Comparison of ENCODE assay signal across 29 cellular contexts in the genomic region with DNA sequence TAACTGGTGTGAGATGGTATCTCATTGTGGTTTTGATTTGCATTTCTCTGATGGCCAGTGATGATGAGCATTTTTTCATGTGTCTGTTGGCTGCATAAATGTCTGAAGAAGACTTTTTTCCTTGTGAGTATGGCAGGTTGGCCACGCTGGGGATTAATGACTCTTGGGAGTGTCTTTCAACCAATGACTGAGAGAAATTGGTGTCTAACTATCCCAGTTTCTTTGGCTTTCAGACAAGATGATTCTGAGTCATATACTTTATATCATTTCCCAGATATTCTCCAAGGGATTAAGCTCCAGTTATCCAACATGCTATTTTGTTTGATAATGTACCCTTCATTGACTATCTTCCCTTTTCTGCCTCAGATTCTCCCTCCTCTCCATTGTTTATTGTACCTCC. TPM values are rescaled to one million over a fixed set of nuclear protein-coding genes. Genes with fewer than 3 reads are reported as not detected.
"Had no signal": no experiment of that assay in that cellular context is flagged by ENCODE, and none has a peak within 500 bp of the region (broad histone marks: within the 10 kb centered on the region; RNA-seq: fewer than 3 reads in every experiment).

No MANE protein-coding gene starts in this region.

- H3K4me3 ChIP-seq: breast epithelium, K562, SK-N-MC had no signal

- H3K36me3 ChIP-seq: breast epithelium had no signal

- ATAC-seq: activated T-cell treated with anti-CD3 and anti-CD28 coated beads, Interleukin-2, amount 50 U/mL, for 4 hours; K562; T-cell had no signal

- H3K9me3 ChIP-seq: breast epithelium had no signal

- H3K27ac ChIP-seq: breast epithelium, SK-N-MC had no signal

- H3K4me1 ChIP-seq: breast epithelium had no signal

- H3K27me3 ChIP-seq: breast epithelium had no signal

- DNase-seq: activated B cell treated with CpG ODN at 0.5 μM for 24 hours; activated CD4-positive, alpha-beta memory T cell treated with anti-CD3 and anti-CD28 coated beads for 36 hours; activated CD4-positive, alpha-beta T cell treated with anti-CD3 and anti-CD28 coated beads, Interleukin-2, amount 10 ng/mL, durations not matched to agents 7 days and 5 days; activated CD8-positive, alpha-beta memory T cell treated with anti-CD3 and anti-CD28 coated beads for 24 hours; activated effector memory CD4-positive, alpha-beta T cell treated with anti-CD3 and anti-CD28 coated beads, Interleukin-2, amount 50 U/mL, for 16 hours; activated naive CD4-positive, alpha-beta T cell treated with anti-CD3 and anti-CD28 coated beads for 36 hours; activated naive CD8-positive, alpha-beta T cell treated with anti-CD3 and anti-CD28 coated beads for 36 hours; activated T-cell treated with anti-CD3 and anti-CD28 coated beads, Interleukin-2, amount 50 U/mL, for 4 hours; anterior cingulate cortex; central memory CD4-positive, alpha-beta T cell; Karpas-422; NCI-H1048; NCI-H1417; NCI-H1930; NCI-H2171 treated with DMSO at 0.1 percent for 48 hours; NCI-H345; NCI-H510A; NCI-H526 treated with DMSO at 0.1 percent for 48 hours; NCI-H82; SIG-M5; T-cell; T-helper 2 cell; T1000 had no signal

RNA-seq across cellular contexts. Expression of gene CSNK1A1L, which starts 35.5 kb away (rescaled TPM):
- total RNA-seq: activated B cell treated with CpG ODN at 0.5 μM for 24 hours; activated CD4-positive, alpha-beta memory T cell treated with anti-CD3 and anti-CD28 coated beads for 36 hours; activated CD4-positive, alpha-beta T cell treated with anti-CD3 and anti-CD28 coated beads, Interleukin-2, amount 10 ng/mL, durations not matched to agents 7 days and 5 days; activated naive CD4-positive, alpha-beta T cell treated with anti-CD3 and anti-CD28 coated beads for 36 hours; activated T-cell treated with anti-CD3 and anti-CD28 coated beads, Interleukin-2, amount 50 U/mL, for 4 hours; breast epithelium; K562; OCI-LY7; RPMI7951; T-cell had no signal
- polyA plus RNA-seq: adipose tissue, K562 had no signal
